In the genomic region with DNA sequence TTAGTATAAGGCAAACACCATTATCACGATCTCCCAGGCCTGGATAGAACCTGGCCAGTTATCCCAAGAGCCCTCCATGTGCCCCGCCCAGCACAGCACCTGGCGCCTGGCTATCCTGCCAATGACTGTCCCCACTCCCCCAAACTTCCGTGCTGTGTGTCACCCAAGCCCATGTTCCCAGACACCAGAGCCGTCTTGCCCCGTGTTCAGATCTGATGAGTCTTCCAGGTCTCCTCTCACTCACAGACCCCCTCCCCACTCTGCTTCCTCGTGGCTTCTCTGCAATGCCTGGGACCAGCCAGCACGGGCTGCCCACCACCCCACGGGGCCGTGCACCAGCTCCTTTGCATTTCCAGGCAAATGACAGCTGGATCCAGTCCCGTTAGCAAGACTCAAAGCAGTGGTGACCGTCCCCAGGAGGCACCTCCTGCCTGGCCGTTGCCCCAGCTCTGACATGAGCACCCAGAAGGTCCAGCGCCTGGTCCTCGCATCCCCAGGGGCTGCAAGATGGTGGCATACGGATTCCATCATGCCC, we compare ENCODE assay signal across 18 cellular contexts. TPM values are rescaled to one million over a fixed set of nuclear protein-coding genes. Genes with fewer than 3 reads are reported as not detected.
DNase-seq lines count a peak whose midpoint lies in the region; ATAC-seq and TF ChIP-seq lines count a peak whose summit lies in the region.
"Had no signal": no experiment of that assay in that cellular context is flagged by ENCODE, and none has a peak within 500 bp of the region (broad histone marks: within the 10 kb centered on the region; RNA-seq: fewer than 3 reads in every experiment).

No MANE protein-coding gene starts in this region.

- H3K27ac ChIP-seq in H9 (ENCODE audit: insufficient read length, low read depth, low read length) (no peak overlapping the region), caudate nucleus (ENCODE audit: low read depth, low read length) (peak overlapping the region; percentile 85), lower lobe of right lung (no peak overlapping the region), sigmoid colon (no peak overlapping the region)
- H3K27ac ChIP-seq: HL-60 had no signal

- H3K27me3 ChIP-seq in H9 (ENCODE audit: insufficient read depth, low read length) = no peaks in the 10 kb centered on the region
- no peaks in the 10 kb centered on the region for H3K27me3 ChIP-seq in lower lobe of right lung (ENCODE audit: low read depth)
- H3K27me3 ChIP-seq in sigmoid colon = no peaks in the 10 kb centered on the region

- H3K79me2 ChIP-seq in H9 (ENCODE audit: insufficient read depth, low read length) = no peaks in the 10 kb centered on the region

- no peak overlapping the region for H3K4ac ChIP-seq in H9 (ENCODE audit: low read depth, low read length)

- WGBS in H9 (ENCODE audit: extremely low coverage, insufficient read length, low lambda C conversion rate) = no CpG with 5 or more reads among the region's 16 CpGs
- WGBS in sigmoid colon, 2 donors = 59 to 82% methylated on average over 16 of the region's 16 CpGs

- intact Hi-C loops in lower lobe of right lung (cut with DNase I) (no loop called here), sigmoid colon (cut with DNase I) (no loop called here)

- no peaks in the 10 kb centered on the region; a peak in 1 of 7 replicates for H3K36me3 Mint-ChIP-seq in H9 (ENCODE audit: insufficient read depth in 1 of 3, low read depth in 3 of 3)
- H3K36me3 Mint-ChIP-seq: CD4-positive, alpha-beta memory T cell had no signal

- no peak overlapping the region for H3K4me2 ChIP-seq in H9 (ENCODE audit: insufficient read depth, insufficient read length, low read length)

- H4K5ac ChIP-seq in H9 (ENCODE audit: insufficient read length, low read depth, low read length) = no peak overlapping the region

- H3K56ac ChIP-seq in H9 (ENCODE audit: insufficient read length, low read depth, low read length) = no peak overlapping the region

- TF ChIP-seq CTCF in H9 (conservative IDR thresholded peaks at IDR 0.05) (no peak), lower lobe of right lung (IDR thresholded peaks at IDR 0.05) (no peak), sigmoid colon (IDR thresholded peaks at IDR 0.05) (no peak)

- H3K14ac ChIP-seq in H9 (ENCODE audit: insufficient read depth, low read length) = no peak overlapping the region; the same call in 1 of the 2 replicates

- H2AK5ac ChIP-seq in H9 (ENCODE audit: insufficient read length, low read length) = no peak overlapping the region

- no peak overlapping the region for H4K8ac ChIP-seq in H9 (replicated peaks; ENCODE audit: insufficient read length, low read depth, low read length)

- no peak overlapping the region for H2AFZ ChIP-seq in H9 (ENCODE audit: low read length)

- H3K4me1 ChIP-seq in H9 (ENCODE audit: insufficient read depth, low read length) = no peaks in the 10 kb centered on the region
- peaks cover 17% of the 10 kb centered on the region for H3K4me1 ChIP-seq in lower lobe of right lung
- peaks cover 0 to 20% (median 9%) of the 10 kb centered on the region in 4 donors for H3K4me1 ChIP-seq in sigmoid colon

- no peak overlapping the region for H3K9ac ChIP-seq in H9 (ENCODE audit: extremely low read depth, insufficient read length, low read length)

- H3K23me2 ChIP-seq in H9 (ENCODE audit: insufficient read length, low read depth, low read length, poor library complexity, severe bottlenecking) = no peaks in the 10 kb centered on the region

- peak overlapping the region in 1 of 3 experiments; percentile 25; a peak in 1 of 7 replicates for H3K27ac Mint-ChIP-seq in H9
- H3K27ac Mint-ChIP-seq: B cell, HFFc6 had no signal

- H3K79me1 ChIP-seq in H9 (ENCODE audit: insufficient read depth, low read depth, low read length, poor library complexity, severe bottlenecking) = no peaks in the 10 kb centered on the region

- H2BK15ac ChIP-seq in H9 (ENCODE audit: low read depth, low read length) = no peak overlapping the region

- H2BK20ac ChIP-seq in H9 (ENCODE audit: low read depth, low read length, poor library complexity, severe bottlenecking) = no peak overlapping the region

- no peaks in the 10 kb centered on the region for H3K9me3 ChIP-seq in H9 (ENCODE audit: control insufficient read depth, low read depth, low read length)
- no peaks in the 10 kb centered on the region for H3K9me3 ChIP-seq in lower lobe of right lung
- no peaks in the 10 kb centered on the region for H3K9me3 ChIP-seq in sigmoid colon

- no peak for TF ChIP-seq POLR2A in sigmoid colon (IDR thresholded peaks at IDR 0.05)

- H2BK12ac ChIP-seq in H9 (ENCODE audit: insufficient read length, low read depth, low read length) = no peak overlapping the region

- peaks cover 3 to 6% of the 10 kb centered on the region in 2 experiments; a peak in 3 of 5 replicates for H3K9me3 Mint-ChIP-seq in H9

- H3K18ac ChIP-seq in H9 (ENCODE audit: insufficient read length, low read depth, low read length) = no peak overlapping the region

- no peak overlapping the region for H4K91ac ChIP-seq in H9 (ENCODE audit: insufficient read length, low read depth, low read length)

- peaks cover 20% of the 10 kb centered on the region for H3K27me3 Mint-ChIP-seq in H9 (ENCODE audit: low read depth)

- no peak for TF ChIP-seq EP300 in sigmoid colon (IDR thresholded peaks at IDR 0.05)

- no peaks in the 10 kb centered on the region for H4K20me1 ChIP-seq in H9 (ENCODE audit: control insufficient read depth, insufficient read depth, insufficient read length)

- H2BK5ac ChIP-seq in H9 (ENCODE audit: insufficient read length, low read length) = no peak overlapping the region

- no peak overlapping the region for H2BK120ac ChIP-seq in H9 (ENCODE audit: low read depth, low read length, poor library complexity, severe bottlenecking)

- H3K4me3 ChIP-seq in lower lobe of right lung (no peak overlapping the region), sigmoid colon (no peak overlapping the region)

- DNase-seq in H9 (peak; percentile 21), caudate nucleus (lab: John Stamatoyannopoulos, UW) (no peak), lower lobe of right lung (peak; percentile 22), sigmoid colon (peak; percentile 53), NCI-H526 (lab: John Stamatoyannopoulos, UW) (no peak), MV-4-11 (lab: John Stamatoyannopoulos, UW) (no peak)
- no peak for DNase-seq in activated CD8-positive, alpha-beta memory T cell treated with anti-CD3 and anti-CD28 coated beads, Interleukin-2, amount 50 U/mL, for 48 hours
- DNase-seq: CD4-positive, alpha-beta memory T cell; DND-41; GDM1; HFFc6; NCI-H146; NCI-H2081 treated with DMSO at 0.1 percent for 48 hours; NCI-H2227 treated with DMSO at 0.1 percent for 48 hours; PC-3 had no signal

- H3T11ph ChIP-seq in H9 (ENCODE audit: low read length) = no peak overlapping the region

- H3K4me1 Mint-ChIP-seq in H9 = no peaks in the 10 kb centered on the region
- H3K4me1 Mint-ChIP-seq: B cell; CD4-positive, alpha-beta memory T cell had no signal

- H3K36me3 ChIP-seq in lower lobe of right lung (no peaks in the 10 kb centered on the region), sigmoid colon (no peaks in the 10 kb centered on the region)

- H3K4me3 Mint-ChIP-seq in H9 = no peak overlapping the region
- H3K4me3 Mint-ChIP-seq: B cell; CD4-positive, alpha-beta memory T cell; HFFc6 had no signal

- no peak for ATAC-seq in lower lobe of right lung
- ATAC-seq in HG03025 (IDR thresholded peaks at IDR 0.05; ENCODE audit: low FRiP score, unreplicated experiment) = no peak
- ATAC-seq: PC-3 had no signal

- H3K23ac ChIP-seq in H9 (ENCODE audit: insufficient read length, low read depth, low read length) = no peak overlapping the region

RNA-seq across cellular contexts. Expression of a gene that starts 43.8 kb away (rescaled TPM):
- 17.7 and 19.1 TPM in 2 replicates for total RNA-seq in H9 (2021)
- total RNA-seq in lower lobe of right lung = 34.1 TPM
- total RNA-seq in sigmoid colon = 100 to 1,000 TPM; 100 to 132 (median 112) TPM
- polyA plus RNA-seq in sigmoid colon = 10 to 100 TPM; 17.6 to 21.0 (median 20.3) TPM

Comparison
In these comparisons a context has a peak if more than half of its experiments do, and no peak if none do; other contexts are left out.
1. DNase-seq: peak in H9 (single experiment), lower lobe of right lung (single experiment) and sigmoid colon (single experiment); none in caudate nucleus (0 of 61), activated CD8-positive, alpha-beta memory T cell treated with anti-CD3 and anti-CD28 coated beads, Interleukin-2, amount 50 U/mL, for 48 hours (single experiment), NCI-H526 (0 of 2) and MV-4-11 (single experiment).